ENCODE assay signal across 10 cellular contexts in genomic region chr11:66473167-66473566, GRCh38. TPM values are rescaled to one million over a fixed set of nuclear protein-coding genes. Genes with fewer than 3 reads are reported as not detected.
"Had no signal": no experiment of that assay in that cellular context is flagged by ENCODE, and none has a peak within 500 bp of the region (broad histone marks: within the 10 kb centered on the region; RNA-seq: fewer than 3 reads in every experiment).

No MANE protein-coding gene starts in this region.

- DNase-seq: H9, HCEC 1CT, KBM-7 had no signal

- H3K9ac ChIP-seq: KMS-11 had no signal

- FAIRE-seq: H1, H54, HepG2 had no signal

- H3K27ac ChIP-seq: KMS-11 had no signal

- ATAC-seq: GM23338, HepG2 had no signal

- H3K4me3 ChIP-seq: GM23338 had no signal

RNA-seq across cellular contexts. Expression of gene NPAS4, which starts 52.3 kb away (rescaled TPM):
- total RNA-seq: HepG2, HT-29 had no signal
- polyA plus RNA-seq: HepG2, IgD-negative memory B cell had no signal
